Comparison of ENCODE assay signal across 8 cellular contexts in the genomic region with DNA sequence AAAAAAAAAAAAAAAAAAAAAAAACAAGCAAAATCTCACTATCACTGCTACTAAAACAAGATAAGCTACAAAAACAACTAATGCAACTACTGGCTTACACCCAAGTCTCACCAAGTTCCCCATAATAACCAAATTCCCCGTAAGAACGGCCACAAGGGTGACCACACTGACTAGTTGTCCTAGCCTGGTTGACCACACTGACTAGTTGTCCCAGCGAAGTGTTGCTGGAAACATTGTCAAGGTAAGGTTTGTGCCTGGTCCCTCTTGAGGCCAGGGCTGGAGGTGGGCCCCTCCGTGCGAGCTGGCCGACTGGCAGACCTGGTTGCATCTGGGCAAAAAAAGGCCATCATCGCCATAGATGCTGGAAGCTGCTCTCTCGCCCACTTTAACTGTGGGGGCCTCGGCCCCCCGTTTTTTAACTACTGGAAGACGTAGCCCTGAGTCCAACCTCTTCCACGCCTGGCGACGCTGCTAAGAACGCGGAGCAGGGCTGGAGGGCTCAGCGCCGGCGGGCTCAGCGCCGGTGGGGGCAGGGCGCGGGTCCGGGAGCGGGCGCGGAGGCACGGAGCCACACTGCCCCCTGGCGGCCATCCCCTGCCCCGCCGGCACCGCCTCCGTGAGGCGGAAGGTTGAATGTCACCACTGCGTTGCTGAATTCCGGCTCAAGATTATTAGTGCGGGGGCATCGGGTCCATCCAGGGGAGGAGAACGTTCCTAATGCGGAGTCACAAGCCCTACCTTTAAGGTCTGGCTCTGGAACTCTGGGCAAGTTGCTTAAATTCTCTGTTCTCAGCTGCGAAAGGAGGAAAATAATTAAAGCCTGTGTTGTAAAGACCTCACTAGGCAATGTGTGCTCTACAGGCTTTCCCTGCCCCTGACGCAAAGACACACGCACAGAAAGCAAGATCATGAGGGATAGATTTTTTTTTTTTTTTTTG.
DNase-seq lines count a peak whose midpoint lies in the region; ATAC-seq and TF ChIP-seq lines count a peak whose summit lies in the region.

No MANE protein-coding gene starts in this region.

- H3K27ac ChIP-seq in layer of hippocampus (ENCODE audit: low read depth, low read length): peak overlapping the region; percentile 69

- TF ChIP-seq CTCF in GM12875 (IDR thresholded peaks at IDR 0.05; ENCODE audit: borderline replicate concordance, insufficient read depth, low read depth, low read length): peak; percentile 98
- TF ChIP-seq CTCF in chondrocyte (IDR thresholded peaks at IDR 0.05): peak; percentile 100

- CTCF ChIA-PET in activated CD4-positive, alpha-beta T cell treated with anti-CD3 and anti-CD28 coated beads for 36 hours (lab: Charles Lee): interaction anchor here (0.6 to 2.3 kb wide), 21 partner anchors 9 to 1537 kb away, joined by 3 to 8 read pairs (median 4); no protein-coding TSS in a partner anchor

- peak; percentile 88 for ATAC-seq in HG02885 (IDR thresholded peaks at IDR 0.05; ENCODE audit: poor library complexity, unreplicated experiment)
- peak; percentile 90 for ATAC-seq in activated CD4-positive, alpha-beta T cell treated with anti-CD3 and anti-CD28 coated beads for 36 hours

- no peaks in the 10 kb centered on the region for H3K27me3 ChIP-seq in layer of hippocampus (ENCODE audit: control insufficient read depth, insufficient read depth, low read length)

- H3K4me3 ChIP-seq in GM12875 (ENCODE audit: low read depth, low read length): peak overlapping the region; percentile 36

- H3K4me1 Mint-ChIP-seq in activated CD4-positive, alpha-beta T cell treated with anti-CD3 and anti-CD28 coated beads for 36 hours: peaks cover 9% of the 10 kb centered on the region
- peaks cover 16% of the 10 kb centered on the region for H3K4me1 Mint-ChIP-seq in chondrocyte (ENCODE audit: low read depth)

- H3K4me3 Mint-ChIP-seq in activated CD4-positive, alpha-beta T cell treated with anti-CD3 and anti-CD28 coated beads for 36 hours: peak overlapping the region; percentile 57
- peak overlapping the region; percentile 67 for H3K4me3 Mint-ChIP-seq in chondrocyte (ENCODE audit: unreplicated experiment)

- POLR2A ChIA-PET in activated CD4-positive, alpha-beta T cell treated with anti-CD3 and anti-CD28 coated beads for 36 hours (lab: Charles Lee): no interaction called here

- DNase-seq in NCI-H2227 treated with DMSO at 0.1 percent for 48 hours (lab: John Stamatoyannopoulos, UW) (peak; percentile 75), chondrocyte (ENCODE audit: low spot score) (no peak), GF-D8 (lab: John Stamatoyannopoulos, UW) (no peak)
- peak; percentile 86 for DNase-seq in activated CD4-positive, alpha-beta T cell treated with anti-CD3 and anti-CD28 coated beads for 36 hours
- peak; percentile 20 to 78 for DNase-seq in stimulated activated CD4-positive, alpha-beta T cell treated with anti-CD3 and anti-CD28 coated beads, Interleukin-1b, Interleukin-23, amount 100 ng/mL, for 1 hour (ENCODE audit: low read depth in 2 of 2)

- H3K36me3 Mint-ChIP-seq in activated CD4-positive, alpha-beta T cell treated with anti-CD3 and anti-CD28 coated beads for 36 hours (ENCODE audit: low read depth): no peaks in the 10 kb centered on the region
- H3K36me3 Mint-ChIP-seq in chondrocyte (ENCODE audit: low read depth): no peaks in the 10 kb centered on the region

- peaks cover 50% of the 10 kb centered on the region for H3K27me3 Mint-ChIP-seq in activated CD4-positive, alpha-beta T cell treated with anti-CD3 and anti-CD28 coated beads for 36 hours
- peaks cover 20% of the 10 kb centered on the region for H3K27me3 Mint-ChIP-seq in chondrocyte (ENCODE audit: low read depth)

- H3K9me3 Mint-ChIP-seq in activated CD4-positive, alpha-beta T cell treated with anti-CD3 and anti-CD28 coated beads for 36 hours (ENCODE audit: low read depth): no peaks in the 10 kb centered on the region
- no peaks in the 10 kb centered on the region for H3K9me3 Mint-ChIP-seq in chondrocyte (ENCODE audit: low read depth)

- intact Hi-C loops in activated CD4-positive, alpha-beta T cell treated with anti-CD3 and anti-CD28 coated beads for 36 hours (cut with DNase I, micrococcal nuclease): loop anchor here (1.0 to 10.0 kb wide), 10 partner anchors 63 to 1536 kb away; a partner anchor contains a TSS

- peak overlapping the region; percentile 42 for H3K27ac Mint-ChIP-seq in activated CD4-positive, alpha-beta T cell treated with anti-CD3 and anti-CD28 coated beads for 36 hours
- peak overlapping the region; percentile 13 for H3K27ac Mint-ChIP-seq in chondrocyte (ENCODE audit: unreplicated experiment)

Comparison
In these comparisons a context has a peak if more than half of its experiments do, and no peak if none do; other contexts are left out.
1. DNase-seq: peak in NCI-H2227 treated with DMSO at 0.1 percent for 48 hours (single experiment), activated CD4-positive, alpha-beta T cell treated with anti-CD3 and anti-CD28 coated beads for 36 hours (single experiment) and stimulated activated CD4-positive, alpha-beta T cell treated with anti-CD3 and anti-CD28 coated beads, Interleukin-1b, Interleukin-23, amount 100 ng/mL, for 1 hour (2 of 2); none in chondrocyte (single experiment) and GF-D8 (single experiment).